ENCODE assay signal across 19 cellular contexts in genomic region chr6:116062496-116062895, GRCh38. TPM values are rescaled to one million over a fixed set of nuclear protein-coding genes. Genes with fewer than 3 reads are reported as not detected.
DNase-seq lines count a peak whose midpoint lies in the region; ATAC-seq and TF ChIP-seq lines count a peak whose summit lies in the region.
"Had no signal": no experiment of that assay in that cellular context is flagged by ENCODE, and none has a peak within 500 bp of the region (broad histone marks: within the 10 kb centered on the region; RNA-seq: fewer than 3 reads in every experiment).

No MANE protein-coding gene starts in this region.

- peak; percentile 64 for DNase-seq in kidney tubule cell (ENCODE audit: low spot score)
- DNase-seq in thyroid gland = peak; percentile 29 to 58
- DNase-seq in H4 (ENCODE audit: low spot score) = no peak
- no peak for DNase-seq in DMS53 (lab: John Stamatoyannopoulos, UW)
- DNase-seq: 8988T; ACHN; BE2C; C1 segment of cervical spinal cord; CD4-positive, alpha-beta memory T cell; CD4-positive, CD25-positive, alpha-beta regulatory T cell; CD8-positive, alpha-beta memory T cell; COR-L47; DMS 273 treated with DMSO at 0.1 percent for 48 hours; DMS153; DMS79 treated with DMSO at 0.1 percent for 48 hours; GF-D8 had no signal

- no peak overlapping the region for H3K4me3 ChIP-seq in thyroid gland (replicated peaks in 1 of 3)
- H3K4me3 ChIP-seq: BLaER1 had no signal

- no peaks in the 10 kb centered on the region for H3K27me3 ChIP-seq in thyroid gland
- H3K27me3 ChIP-seq: BE2C, BLaER1 had no signal

- peak overlapping the region in 1 of 3 donors; percentile 1 for H3K27ac ChIP-seq in thyroid gland
- H3K27ac ChIP-seq: BLaER1 had no signal

- peaks cover 3 to 10% of the 10 kb centered on the region in 2 donors for H3K4me1 ChIP-seq in thyroid gland
- H3K4me1 ChIP-seq: BE2C, BLaER1 had no signal

- intact Hi-C loops in thyroid gland (cut with DNase I) = no loop called here

- no peaks in the 10 kb centered on the region for H3K36me3 ChIP-seq in thyroid gland
- H3K36me3 ChIP-seq: BE2C, BLaER1 had no signal

- no peaks in the 10 kb centered on the region for H3K9me3 ChIP-seq in thyroid gland
- H3K9me3 ChIP-seq: BE2C, BLaER1 had no signal

- 41 to 47% methylated on average over 4 of the region's 4 CpGs for WGBS in thyroid gland, 2 donors

- ATAC-seq in HG02852 (IDR thresholded peaks at IDR 0.05; ENCODE audit: unreplicated experiment) = peak; percentile 38
- no peak for ATAC-seq in GM18498 (IDR thresholded peaks at IDR 0.05; ENCODE audit: unreplicated experiment)

- no peak for TF ChIP-seq POLR2A in thyroid gland (IDR thresholded peaks at IDR 0.05)

- TF ChIP-seq CTCF in thyroid gland (IDR thresholded peaks at IDR 0.05) = no peak

RNA-seq across cellular contexts. Expression of gene FRK, which starts 1.8 kb away (rescaled TPM):
- total RNA-seq in thyroid gland = 1 to 10 TPM; 1.2 to 3.5 (median 2.4) TPM
- total RNA-seq in H4 (2014; rRNA removed; shearing (Covaris generic)) = 0.21 and 0.39 TPM in 2 replicates
- total RNA-seq: CD4-positive, alpha-beta memory T cell; CD4-positive, CD25-positive, alpha-beta regulatory T cell had no signal

RNA-seq across cellular contexts. Expression of gene NT5DC1, which starts 38.2 kb away (rescaled TPM):
- total RNA-seq in thyroid gland = 10 to 100 TPM; 17.5 to 35.7 (median 22.1) TPM
- 8.2 and 9.3 TPM in 2 replicates for total RNA-seq in H4 (2014; rRNA removed; shearing (Covaris generic))

Comparison
In these comparisons a context has a peak if more than half of its experiments do, and no peak if none do; other contexts are left out.
1. DNase-seq: peak in kidney tubule cell (single experiment) and thyroid gland (2 of 2); none in H4 (single experiment) and DMS53 (single experiment).